ENCODE assay signal across 15 cellular contexts in the genomic region with DNA sequence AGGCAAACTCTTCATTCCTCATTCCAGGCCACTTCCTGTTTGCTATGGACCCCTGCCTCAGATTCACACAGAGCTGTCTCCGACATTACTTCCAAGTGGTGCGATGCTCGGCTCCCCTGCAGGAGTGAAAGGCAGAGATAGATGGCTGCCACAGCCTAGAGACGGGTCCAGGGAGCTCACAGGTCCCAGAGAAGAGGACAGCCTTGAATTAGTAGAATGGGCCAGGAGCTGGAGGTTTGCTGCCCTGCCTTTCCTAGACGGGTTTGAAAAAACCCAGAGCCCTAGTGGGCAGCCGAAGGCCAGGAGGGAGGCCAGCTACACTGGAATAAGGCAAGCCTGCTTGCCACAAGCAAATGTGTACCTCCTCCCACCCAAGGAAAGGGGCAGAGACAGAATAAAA. TPM values are rescaled to one million over a fixed set of nuclear protein-coding genes. Genes with fewer than 3 reads are reported as not detected.
"Had no signal": no experiment of that assay in that cellular context is flagged by ENCODE, and none has a peak within 500 bp of the region (broad histone marks: within the 10 kb centered on the region; RNA-seq: fewer than 3 reads in every experiment).

No MANE protein-coding gene starts in this region.

- DNase-seq: activated CD4-positive, CD25-positive, alpha-beta regulatory T cell treated with anti-CD3 and anti-CD28 coated beads, Interleukin-2, amount 50 U/mL, for 72 hours; activated naive CD8-positive, alpha-beta T cell treated with anti-CD3 and anti-CD28 coated beads, Interleukin-2, amount 50 U/mL, for 24 hours; brain microvascular endothelial cell; immature natural killer cell; kidney glomerular epithelial cell; left ventricle myocardium inferior; mammary epithelial cell; sigmoid colon; stimulated activated naive B cell treated with anti-CD40 and anti-IgM and Interleukin-4, amounts not matched to agents 10 μg/mL and 1 μg/mL and 100 μg/mL, for 72 hours; T-helper 9 cell; upper lobe of right lung had no signal

- H3K27ac ChIP-seq: brain microvascular endothelial cell, coronary artery, left ventricle myocardium inferior, parathyroid adenoma, sigmoid colon, thoracic aorta, upper lobe of right lung had no signal

- H3K4me1 ChIP-seq: parathyroid adenoma, upper lobe of right lung had no signal

- H3K36me3 Mint-ChIP-seq: immature natural killer cell; stimulated activated naive B cell treated with anti-CD40 and anti-IgM and Interleukin-4, amounts not matched to agents 10 μg/mL and 1 μg/mL and 100 μg/mL, for 72 hours had no signal

- H3K9me3 ChIP-seq: left ventricle myocardium inferior, sigmoid colon, thoracic aorta, upper lobe of right lung had no signal

- H3K9me3 Mint-ChIP-seq: activated naive CD8-positive, alpha-beta T cell treated with anti-CD3 and anti-CD28 coated beads, Interleukin-2, amount 50 U/mL, for 24 hours; immature natural killer cell had no signal

- H3K4me1 Mint-ChIP-seq: activated naive CD8-positive, alpha-beta T cell treated with anti-CD3 and anti-CD28 coated beads, Interleukin-2, amount 50 U/mL, for 24 hours had no signal

- H3K9ac ChIP-seq: parathyroid adenoma had no signal

- ATAC-seq: activated naive CD8-positive, alpha-beta T cell treated with anti-CD3 and anti-CD28 coated beads, Interleukin-2, amount 50 U/mL, for 24 hours; stimulated activated naive B cell treated with anti-CD40 and anti-IgM and Interleukin-4, amounts not matched to agents 10 μg/mL and 1 μg/mL and 100 μg/mL, for 72 hours had no signal

- H3K27ac Mint-ChIP-seq: activated naive CD8-positive, alpha-beta T cell treated with anti-CD3 and anti-CD28 coated beads, Interleukin-2, amount 50 U/mL, for 24 hours; immature natural killer cell; stimulated activated naive B cell treated with anti-CD40 and anti-IgM and Interleukin-4, amounts not matched to agents 10 μg/mL and 1 μg/mL and 100 μg/mL, for 72 hours had no signal

- H3K4me3 ChIP-seq: coronary artery, sigmoid colon, upper lobe of right lung had no signal

- H3K36me3 ChIP-seq: brain microvascular endothelial cell, left ventricle myocardium inferior, sigmoid colon, thoracic aorta, upper lobe of right lung had no signal

RNA-seq across cellular contexts. Expression of gene ANKRD34B, which starts 1.8 kb away (rescaled TPM):
- total RNA-seq: left ventricle myocardium inferior, mammary epithelial cell, sigmoid colon, thoracic aorta had no signal
- polyA plus RNA-seq: esophagus, immature natural killer cell, mammary epithelial cell had no signal
